In the genomic region with DNA sequence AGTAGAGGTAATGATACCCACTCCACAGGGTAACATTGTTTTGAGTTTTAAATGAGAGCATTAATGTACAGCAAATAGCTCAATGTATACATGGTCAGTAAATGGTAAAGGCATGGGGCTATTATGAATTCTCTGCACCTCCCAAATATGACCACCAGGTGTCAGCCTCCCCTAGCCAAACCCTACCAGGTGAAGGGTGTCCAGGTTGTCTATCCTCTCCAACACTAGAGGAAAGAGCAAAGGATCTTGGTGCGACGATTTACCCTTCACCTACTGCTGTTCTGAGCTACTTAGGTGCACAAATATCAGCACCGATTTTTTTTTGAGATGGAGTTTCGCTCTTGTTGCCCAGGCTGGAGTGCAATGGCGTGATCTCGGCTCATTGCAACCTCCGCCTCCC, we compare ENCODE assay signal across 8 cellular contexts. TPM values are rescaled to one million over a fixed set of nuclear protein-coding genes. Genes with fewer than 3 reads are reported as not detected.
A peak's percentile ranks its signal among the peaks of the same experiment; 100 is the strongest.
DNase-seq lines count a peak whose midpoint lies in the region; ATAC-seq, FAIRE-seq and TF ChIP-seq lines count a peak whose summit lies in the region.

No MANE protein-coding gene starts in this region.

- no peaks in the 10 kb centered on the region for H3K4me1 ChIP-seq in Karpas-422 (ENCODE audit: low read length)
- peaks cover 9% of the 10 kb centered on the region; the same call in 1 of the 2 replicates for H3K4me1 ChIP-seq in Panc1 (ENCODE audit: control insufficient read depth, insufficient read depth, low read length)
- no peaks in the 10 kb centered on the region for H3K4me1 ChIP-seq in parathyroid adenoma

- H3K27me3 ChIP-seq in Karpas-422 (ENCODE audit: low read length) (no peaks in the 10 kb centered on the region), Panc1 (ENCODE audit: control insufficient read depth, insufficient read depth, low read length) (no peaks in the 10 kb centered on the region), parathyroid adenoma (ENCODE audit: control insufficient read depth, insufficient read depth, low read length) (no peaks in the 10 kb centered on the region)

- BruUV-seq in Panc1 (replicated peaks; lab: Mats Ljungman, UMichigan), result no TSS peak

- no peaks in the 10 kb centered on the region for H3K4me1 Mint-ChIP-seq in activated T-helper 1 cell treated with anti-CD3 and anti-CD28 coated beads, Interleukin-12 subunit alpha, Interleukin-12 subunit beta, Interleukin-2, Interleukin-4 antibody, amounts not matched to agents 30 ng/mL and 10 ng/mL and 1 ng/mL, durations not matched to agents 14 hours and 24 hours and 36 hours (ENCODE audit: low read depth)

- H3K27ac ChIP-seq in Karpas-422 (ENCODE audit: low read length) (no peak overlapping the region), Panc1 (ENCODE audit: low read length) (no peak overlapping the region), parathyroid adenoma (no peak overlapping the region)

- peak; percentile 84 for ATAC-seq in GM21786 (IDR thresholded peaks at IDR 0.05; ENCODE audit: unreplicated experiment)
- ATAC-seq in Panc1, result peak; percentile 93

- no peaks in the 10 kb centered on the region for H3K27me3 Mint-ChIP-seq in activated T-helper 1 cell treated with anti-CD3 and anti-CD28 coated beads, Interleukin-12 subunit alpha, Interleukin-12 subunit beta, Interleukin-2, Interleukin-4 antibody, amounts not matched to agents 30 ng/mL and 10 ng/mL and 1 ng/mL, durations not matched to agents 14 hours and 24 hours and 36 hours (ENCODE audit: insufficient read depth)

- H4K20me1 ChIP-seq in Karpas-422 (ENCODE audit: insufficient read depth, low read depth, low read length), result no peaks in the 10 kb centered on the region

- H3K79me2 ChIP-seq in Karpas-422 (ENCODE audit: low read length) (no peaks in the 10 kb centered on the region), parathyroid adenoma (no peaks in the 10 kb centered on the region)

- H3K4me3 ChIP-seq in Karpas-422 (ENCODE audit: low read length) (no peak overlapping the region), Panc1 (ENCODE audit: low read depth in 2 of 2, low read length in 2 of 2) (no peak overlapping the region), parathyroid adenoma (ENCODE audit: low read depth, low read length) (no peak overlapping the region)

- TF ChIP-seq CTCF in Panc1 (IDR thresholded peaks at IDR 0.05) (peak; percentile 86), parathyroid adenoma (IDR thresholded peaks at IDR 0.05) (peak; percentile 81)

- CTCF ChIA-PET in Panc1 (lab: Charles Lee), result interaction anchor here (0.5 to 1.8 kb wide), 11 partner anchors 16 to 187 kb away, joined by 3 to 15 read pairs (median 6); no protein-coding TSS in a partner anchor

- DNase-seq in EL (peak; percentile 53), Karpas-422 (peak; percentile 86), Panc1 (ENCODE audit: low read depth, low spot score) (peak; percentile 61), frontal cortex (ENCODE audit: low spot score in 2 of 2) (peak; percentile 24 to 49), DMS114 treated with DMSO at 0.1 percent for 48 hours (lab: John Stamatoyannopoulos, UW; ENCODE audit: unreplicated experiment) (no peak)
- peak; percentile 27 for DNase-seq in activated T-helper 1 cell treated with anti-CD3 and anti-CD28 coated beads, Interleukin-12 subunit alpha, Interleukin-12 subunit beta, Interleukin-2, Interleukin-4 antibody, amounts not matched to agents 30 ng/mL and 10 ng/mL and 1 ng/mL, durations not matched to agents 14 hours and 24 hours and 36 hours (ENCODE audit: low spot score)

- H2AFZ ChIP-seq in Karpas-422 (ENCODE audit: low read length) (no peak overlapping the region), parathyroid adenoma (peak overlapping the region; percentile 60)

- H3K27ac Mint-ChIP-seq in activated T-helper 1 cell treated with anti-CD3 and anti-CD28 coated beads, Interleukin-12 subunit alpha, Interleukin-12 subunit beta, Interleukin-2, Interleukin-4 antibody, amounts not matched to agents 30 ng/mL and 10 ng/mL and 1 ng/mL, durations not matched to agents 14 hours and 24 hours and 36 hours, result no peak overlapping the region

- H3K9me3 ChIP-seq in Karpas-422 (ENCODE audit: low read length), result no peaks in the 10 kb centered on the region
- H3K9me3 ChIP-seq in Panc1 (ENCODE audit: control insufficient read depth, insufficient read depth, low read depth, low read length), result no peaks in the 10 kb centered on the region
- no peaks in the 10 kb centered on the region for H3K9me3 ChIP-seq in parathyroid adenoma (ENCODE audit: control insufficient read depth, low read length)

- no peak overlapping the region for H3K4me3 Mint-ChIP-seq in activated T-helper 1 cell treated with anti-CD3 and anti-CD28 coated beads, Interleukin-12 subunit alpha, Interleukin-12 subunit beta, Interleukin-2, Interleukin-4 antibody, amounts not matched to agents 30 ng/mL and 10 ng/mL and 1 ng/mL, durations not matched to agents 14 hours and 24 hours and 36 hours

- H3K9me2 ChIP-seq in Karpas-422 (replicated peaks; ENCODE audit: insufficient read depth, low read length), result no peaks in the 10 kb centered on the region

- intact Hi-C loops in Panc1 (cut with micrococcal nuclease; ENCODE audit: unreplicated experiment), result loop anchor here (2.0 kb wide), 2 partner anchors 51 to 125 kb away; no protein-coding TSS in a partner anchor
- intact Hi-C loops in activated T-helper 1 cell treated with anti-CD3 and anti-CD28 coated beads, Interleukin-12 subunit alpha, Interleukin-12 subunit beta, Interleukin-2, Interleukin-4 antibody, amounts not matched to agents 30 ng/mL and 10 ng/mL and 1 ng/mL, durations not matched to agents 14 hours and 24 hours and 36 hours (cut with micrococcal nuclease), result loop anchor here (1.0 to 10.0 kb wide), 6 partner anchors 27 to 381 kb away; a partner anchor contains a TSS

- in situ Hi-C loops in Panc1 (cut with HindIII; ENCODE audit: low pct_unique_long_range_greater_than_20kb, low sequenced_read_pairs), result no loop called here

- no peak for FAIRE-seq in frontal cortex (lab: Jason Lieb, UNC)

- no peaks in the 10 kb centered on the region for H3K9me3 Mint-ChIP-seq in activated T-helper 1 cell treated with anti-CD3 and anti-CD28 coated beads, Interleukin-12 subunit alpha, Interleukin-12 subunit beta, Interleukin-2, Interleukin-4 antibody, amounts not matched to agents 30 ng/mL and 10 ng/mL and 1 ng/mL, durations not matched to agents 14 hours and 24 hours and 36 hours

- H3K36me3 ChIP-seq in Karpas-422 (ENCODE audit: insufficient read depth, low read length), result no peaks in the 10 kb centered on the region
- H3K36me3 ChIP-seq in Panc1 (ENCODE audit: control insufficient read depth, insufficient read depth, low read length), result no peaks in the 10 kb centered on the region
- no peaks in the 10 kb centered on the region for H3K36me3 ChIP-seq in parathyroid adenoma (ENCODE audit: control insufficient read depth, insufficient read depth, low read length)

- H3K9ac ChIP-seq in Karpas-422 (ENCODE audit: low read length), result no peak overlapping the region
- no peak overlapping the region for H3K9ac ChIP-seq in parathyroid adenoma

- H3K36me3 Mint-ChIP-seq in activated T-helper 1 cell treated with anti-CD3 and anti-CD28 coated beads, Interleukin-12 subunit alpha, Interleukin-12 subunit beta, Interleukin-2, Interleukin-4 antibody, amounts not matched to agents 30 ng/mL and 10 ng/mL and 1 ng/mL, durations not matched to agents 14 hours and 24 hours and 36 hours (ENCODE audit: low read depth), result no peaks in the 10 kb centered on the region

- POLR2A ChIA-PET in Panc1 (lab: Charles Lee), result interaction anchor here (0.5 kb wide), 1 partner anchor 41 kb away, joined by 3 read pairs; no protein-coding TSS in a partner anchor

- H3K4me2 ChIP-seq in Karpas-422 (ENCODE audit: low read depth, low read length, poor library complexity, severe bottlenecking) (no peak overlapping the region), parathyroid adenoma (ENCODE audit: low read length) (no peak overlapping the region)

RNA-seq across cellular contexts. Expression of a gene that starts 26.5 kb away (rescaled TPM):
- 20.0 and 23.3 TPM in 2 replicates for total RNA-seq in Karpas-422 (2014; rRNA removed; shearing (Covaris generic); ENCODE audit: low replicate concordance)
- total RNA-seq in Panc1 (2021; ENCODE audit: unreplicated experiment) (73.7 TPM), frontal cortex (77.5 TPM)
- polyA plus RNA-seq in Panc1 (2012; ENCODE audit: insufficient read length), result 28.0 TPM
- total RNA-seq in activated T-helper 1 cell treated with anti-CD3 and anti-CD28 coated beads, Interleukin-12 subunit alpha, Interleukin-12 subunit beta, Interleukin-2, Interleukin-4 antibody, amounts not matched to agents 30 ng/mL and 10 ng/mL and 1 ng/mL, durations not matched to agents 14 hours and 24 hours and 36 hours, result 35.0 and 39.1 TPM in 2 replicates
